In genomic region chr1:95086949-95087533, GRCh38 we compare ENCODE assay signal across 8 cellular contexts. TPM values are rescaled to one million over a fixed set of nuclear protein-coding genes. Genes with fewer than 3 reads are reported as not detected.
DNase-seq lines count a peak whose midpoint lies in the region; ATAC-seq and TF ChIP-seq lines count a peak whose summit lies in the region.

No MANE protein-coding gene starts in this region.

- CTCF ChIA-PET in activated CD4-positive, alpha-beta T cell treated with anti-CD3 and anti-CD28 coated beads for 36 hours (lab: Charles Lee), result interaction anchor here (0.7 kb wide), 1 partner anchor 1955 kb away, joined by 6 read pairs; no protein-coding TSS in a partner anchor

- peak overlapping the region in 1 of 2 experiments; percentile 87 for H2BK12ac ChIP-seq in mesenchymal stem cell (ENCODE audit: low read length in 2 of 2)

- H3K36me3 ChIP-seq in body of pancreas (replicated peaks in 1 of 2; ENCODE audit: insufficient read depth in 1 of 2, low read depth in 2 of 2) (no peaks in the 10 kb centered on the region), mesenchymal stem cell (ENCODE audit: control insufficient read depth in 1 of 2, insufficient read depth in 2 of 2, low read depth in 1 of 2, low read length in 2 of 2) (no peaks in the 10 kb centered on the region)

- peak overlapping the region; percentile 43 for H3K4me2 ChIP-seq in mesenchymal stem cell (ENCODE audit: low read length, poor library complexity, severe bottlenecking)

- H2AFZ ChIP-seq in mesenchymal stem cell (ENCODE audit: low read depth, low read length), result no peak overlapping the region

- H4K91ac ChIP-seq in mesenchymal stem cell (ENCODE audit: low read length), result no peak overlapping the region

- H2BK15ac ChIP-seq in mesenchymal stem cell (ENCODE audit: low read depth, poor library complexity, severe bottlenecking), result no peak overlapping the region

- TF ChIP-seq POLR2A in body of pancreas (IDR thresholded peaks at IDR 0.05), result no peak

- peak overlapping the region; percentile 80 for H2AK5ac ChIP-seq in mesenchymal stem cell (ENCODE audit: low read length, severe bottlenecking)

- no peak overlapping the region for H3K27ac Mint-ChIP-seq in activated CD4-positive, alpha-beta T cell treated with anti-CD3 and anti-CD28 coated beads for 36 hours
- H3K27ac Mint-ChIP-seq in activated naive CD4-positive, alpha-beta T cell treated with anti-CD3 and anti-CD28 coated beads, Interleukin-2, amount 50 U/mL, for 72 hours, result no peak overlapping the region

- no peak overlapping the region for H2BK120ac ChIP-seq in mesenchymal stem cell (ENCODE audit: low read depth, low read length)

- no peak for TF ChIP-seq CTCF in body of pancreas (IDR thresholded peaks at IDR 0.05)

- H3K27me3 Mint-ChIP-seq in activated CD4-positive, alpha-beta T cell treated with anti-CD3 and anti-CD28 coated beads for 36 hours, result peaks cover 10% of the 10 kb centered on the region

- peaks cover 3% of the 10 kb centered on the region for H3K4me1 ChIP-seq in body of pancreas
- H3K4me1 ChIP-seq in mesenchymal stem cell (ENCODE audit: control insufficient read depth, insufficient read depth, low read depth, low read length), result no peaks in the 10 kb centered on the region

- DNase-seq in COLO829 (ENCODE audit: low spot score) (peak; percentile 89), body of pancreas (peak in 1 of 4 donors; percentile 52), mesenchymal stem cell (peak; percentile 91), HT-29 (ENCODE audit: low spot score) (no peak)
- DNase-seq in activated CD4-positive, CD25-positive, alpha-beta regulatory T cell (lab: John Stamatoyannopoulos, UW), result no peak
- DNase-seq in activated CD4-positive, alpha-beta T cell treated with anti-CD3 and anti-CD28 coated beads for 36 hours, result no peak
- DNase-seq in activated naive CD4-positive, alpha-beta T cell treated with anti-CD3 and anti-CD28 coated beads, Interleukin-2, amount 50 U/mL, for 72 hours (ENCODE audit: low spot score in 2 of 2), result no peak

- intact Hi-C loops in body of pancreas (cut with DNase I), result loop anchor here (10.0 kb wide), 1 partner anchor 138 kb away; no protein-coding TSS in a partner anchor
- intact Hi-C loops in activated CD4-positive, alpha-beta T cell treated with anti-CD3 and anti-CD28 coated beads for 36 hours (cut with DNase I, micrococcal nuclease), result no loop called here

- H3K9me3 Mint-ChIP-seq in activated CD4-positive, alpha-beta T cell treated with anti-CD3 and anti-CD28 coated beads for 36 hours (ENCODE audit: low read depth), result no peaks in the 10 kb centered on the region
- H3K9me3 Mint-ChIP-seq in activated naive CD4-positive, alpha-beta T cell treated with anti-CD3 and anti-CD28 coated beads, Interleukin-2, amount 50 U/mL, for 72 hours, result no peaks in the 10 kb centered on the region

- H3K4me3 Mint-ChIP-seq in activated CD4-positive, alpha-beta T cell treated with anti-CD3 and anti-CD28 coated beads for 36 hours, result no peak overlapping the region

- no peak overlapping the region for H2BK5ac ChIP-seq in mesenchymal stem cell (ENCODE audit: low read depth, low read length, poor library complexity, severe bottlenecking)

- H3K79me1 ChIP-seq in mesenchymal stem cell (replicated peaks; ENCODE audit: low read length, poor library complexity, severe bottlenecking), result no peaks in the 10 kb centered on the region

- H3K9me3 ChIP-seq in body of pancreas (no peaks in the 10 kb centered on the region), mesenchymal stem cell (ENCODE audit: control insufficient read depth, low read length) (no peaks in the 10 kb centered on the region)

- H3K27ac ChIP-seq in body of pancreas (peak overlapping the region in 3 of 4 donors; percentile 46 to 74 (median 74)), mesenchymal stem cell (ENCODE audit: low read length, poor library complexity, severe bottlenecking) (peak overlapping the region; percentile 92)

- H3K4me3 ChIP-seq in body of pancreas (no peak overlapping the region), mesenchymal stem cell (ENCODE audit: insufficient read depth in 1 of 2, low read depth in 1 of 2, low read length in 2 of 2) (peak overlapping the region in 1 of 2 experiments; percentile 5)

- H3K36me3 Mint-ChIP-seq in activated CD4-positive, alpha-beta T cell treated with anti-CD3 and anti-CD28 coated beads for 36 hours (ENCODE audit: low read depth), result no peaks in the 10 kb centered on the region
- peaks cover 4% of the 10 kb centered on the region in 2 donors for H3K36me3 Mint-ChIP-seq in activated naive CD4-positive, alpha-beta T cell treated with anti-CD3 and anti-CD28 coated beads, Interleukin-2, amount 50 U/mL, for 72 hours

- H3K9ac ChIP-seq in mesenchymal stem cell (ENCODE audit: low read length), result peak overlapping the region; percentile 67

- no peak overlapping the region for H4K8ac ChIP-seq in mesenchymal stem cell (ENCODE audit: low read length)

- no peak overlapping the region for H3K23ac ChIP-seq in mesenchymal stem cell (ENCODE audit: low read length in 2 of 2)

- H3K4ac ChIP-seq in mesenchymal stem cell (ENCODE audit: low read depth in 1 of 2, low read length in 2 of 2), result no peak overlapping the region

- WGBS in body of pancreas, 2 donors, result 27 to 30% methylated on average over 5 of the region's 5 CpGs
- 3% methylated on average over 5 of the region's 5 CpGs for WGBS in mesenchymal stem cell

- peak; percentile 46 for ATAC-seq in HG03558 (IDR thresholded peaks at IDR 0.05; ENCODE audit: extremely low read depth, unreplicated experiment)
- peak; percentile 89 for ATAC-seq in body of pancreas
- no peak for ATAC-seq in activated CD4-positive, alpha-beta T cell treated with anti-CD3 and anti-CD28 coated beads for 36 hours
- ATAC-seq in activated naive CD4-positive, alpha-beta T cell treated with anti-CD3 and anti-CD28 coated beads, Interleukin-2, amount 50 U/mL, for 72 hours, result no peak

- peak overlapping the region in 1 of 2 experiments; percentile 29 for H3K18ac ChIP-seq in mesenchymal stem cell (ENCODE audit: low read depth in 1 of 2, low read length in 2 of 2)

- no peaks in the 10 kb centered on the region for H3K4me1 Mint-ChIP-seq in activated CD4-positive, alpha-beta T cell treated with anti-CD3 and anti-CD28 coated beads for 36 hours

- no peaks in the 10 kb centered on the region for H3K27me3 ChIP-seq in body of pancreas
- H3K27me3 ChIP-seq in mesenchymal stem cell (ENCODE audit: control insufficient read depth in 1 of 2, insufficient read depth in 1 of 2, low read length in 2 of 2), result no peaks in the 10 kb centered on the region

- no peak overlapping the region for H3K14ac ChIP-seq in mesenchymal stem cell (ENCODE audit: low read length in 2 of 2)

- POLR2A ChIA-PET in activated CD4-positive, alpha-beta T cell treated with anti-CD3 and anti-CD28 coated beads for 36 hours (lab: Charles Lee), result no interaction called here

RNA-seq across cellular contexts. Expression of gene ALG14, which starts 14.3 kb away (rescaled TPM):
- under 1 TPM; 0.78 to 0.99 TPM for total RNA-seq in body of pancreas
- polyA plus RNA-seq in mesenchymal stem cell (2013, experiment 1 of 2), result 7.6 TPM
- polyA plus RNA-seq in mesenchymal stem cell (2013, experiment 2 of 2), result 6.4 TPM
- 1 to 10 TPM; 5.3 to 7.3 TPM for total RNA-seq in activated CD4-positive, alpha-beta T cell treated with anti-CD3 and anti-CD28 coated beads for 36 hours
- total RNA-seq in HT-29 (2014; rRNA removed; shearing (Covaris generic)), result 1.0 and 2.0 TPM in 2 replicates
- total RNA-seq in activated naive CD4-positive, alpha-beta T cell treated with anti-CD3 and anti-CD28 coated beads, Interleukin-2, amount 50 U/mL, for 72 hours, result 1 to 10 TPM; 3.7 to 9.1 TPM

RNA-seq across cellular contexts. Expression of gene TLCD4, which starts 30.1 kb away (rescaled TPM):
- 10 to 100 TPM; 10.2 to 15.6 TPM for total RNA-seq in body of pancreas
- 2.4 TPM for polyA plus RNA-seq in mesenchymal stem cell (2013, experiment 1 of 2)
- 2.8 TPM for polyA plus RNA-seq in mesenchymal stem cell (2013, experiment 2 of 2)
- under 1 TPM; 0.19 to 0.25 TPM for total RNA-seq in activated CD4-positive, alpha-beta T cell treated with anti-CD3 and anti-CD28 coated beads for 36 hours
- 1.3 and 1.4 TPM in 2 replicates for total RNA-seq in HT-29 (2014; rRNA removed; shearing (Covaris generic))
- total RNA-seq in activated naive CD4-positive, alpha-beta T cell treated with anti-CD3 and anti-CD28 coated beads, Interleukin-2, amount 50 U/mL, for 72 hours, result under 1 TPM; 0.34 to 0.49 TPM

Comparison
In these comparisons a context has a peak if more than half of its experiments do, and no peak if none do; other contexts are left out.
1. DNase-seq: peak in COLO829 (single experiment) and mesenchymal stem cell (single experiment); none in activated CD4-positive, CD25-positive, alpha-beta regulatory T cell (0 of 4), activated CD4-positive, alpha-beta T cell treated with anti-CD3 and anti-CD28 coated beads for 36 hours (single experiment), HT-29 (single experiment) and activated naive CD4-positive, alpha-beta T cell treated with anti-CD3 and anti-CD28 coated beads, Interleukin-2, amount 50 U/mL, for 72 hours (0 of 2).
2. ATAC-seq: peak in HG03558 (single experiment) and body of pancreas (single experiment); none in activated CD4-positive, alpha-beta T cell treated with anti-CD3 and anti-CD28 coated beads for 36 hours (single experiment) and activated naive CD4-positive, alpha-beta T cell treated with anti-CD3 and anti-CD28 coated beads, Interleukin-2, amount 50 U/mL, for 72 hours (0 of 2).